Comparison of ENCODE assay signal across 1 cellular context in genomic region chr14:53888535-53889386, GRCh38.
TF ChIP-seq lines count a peak whose summit lies in the region.

No MANE protein-coding gene starts in this region.

TF ChIP-seq in GM23338, 12 proteins besides CTCF, POLR2A, EP300 and RAD21:
- TF ChIP-seq, protein P1, sequence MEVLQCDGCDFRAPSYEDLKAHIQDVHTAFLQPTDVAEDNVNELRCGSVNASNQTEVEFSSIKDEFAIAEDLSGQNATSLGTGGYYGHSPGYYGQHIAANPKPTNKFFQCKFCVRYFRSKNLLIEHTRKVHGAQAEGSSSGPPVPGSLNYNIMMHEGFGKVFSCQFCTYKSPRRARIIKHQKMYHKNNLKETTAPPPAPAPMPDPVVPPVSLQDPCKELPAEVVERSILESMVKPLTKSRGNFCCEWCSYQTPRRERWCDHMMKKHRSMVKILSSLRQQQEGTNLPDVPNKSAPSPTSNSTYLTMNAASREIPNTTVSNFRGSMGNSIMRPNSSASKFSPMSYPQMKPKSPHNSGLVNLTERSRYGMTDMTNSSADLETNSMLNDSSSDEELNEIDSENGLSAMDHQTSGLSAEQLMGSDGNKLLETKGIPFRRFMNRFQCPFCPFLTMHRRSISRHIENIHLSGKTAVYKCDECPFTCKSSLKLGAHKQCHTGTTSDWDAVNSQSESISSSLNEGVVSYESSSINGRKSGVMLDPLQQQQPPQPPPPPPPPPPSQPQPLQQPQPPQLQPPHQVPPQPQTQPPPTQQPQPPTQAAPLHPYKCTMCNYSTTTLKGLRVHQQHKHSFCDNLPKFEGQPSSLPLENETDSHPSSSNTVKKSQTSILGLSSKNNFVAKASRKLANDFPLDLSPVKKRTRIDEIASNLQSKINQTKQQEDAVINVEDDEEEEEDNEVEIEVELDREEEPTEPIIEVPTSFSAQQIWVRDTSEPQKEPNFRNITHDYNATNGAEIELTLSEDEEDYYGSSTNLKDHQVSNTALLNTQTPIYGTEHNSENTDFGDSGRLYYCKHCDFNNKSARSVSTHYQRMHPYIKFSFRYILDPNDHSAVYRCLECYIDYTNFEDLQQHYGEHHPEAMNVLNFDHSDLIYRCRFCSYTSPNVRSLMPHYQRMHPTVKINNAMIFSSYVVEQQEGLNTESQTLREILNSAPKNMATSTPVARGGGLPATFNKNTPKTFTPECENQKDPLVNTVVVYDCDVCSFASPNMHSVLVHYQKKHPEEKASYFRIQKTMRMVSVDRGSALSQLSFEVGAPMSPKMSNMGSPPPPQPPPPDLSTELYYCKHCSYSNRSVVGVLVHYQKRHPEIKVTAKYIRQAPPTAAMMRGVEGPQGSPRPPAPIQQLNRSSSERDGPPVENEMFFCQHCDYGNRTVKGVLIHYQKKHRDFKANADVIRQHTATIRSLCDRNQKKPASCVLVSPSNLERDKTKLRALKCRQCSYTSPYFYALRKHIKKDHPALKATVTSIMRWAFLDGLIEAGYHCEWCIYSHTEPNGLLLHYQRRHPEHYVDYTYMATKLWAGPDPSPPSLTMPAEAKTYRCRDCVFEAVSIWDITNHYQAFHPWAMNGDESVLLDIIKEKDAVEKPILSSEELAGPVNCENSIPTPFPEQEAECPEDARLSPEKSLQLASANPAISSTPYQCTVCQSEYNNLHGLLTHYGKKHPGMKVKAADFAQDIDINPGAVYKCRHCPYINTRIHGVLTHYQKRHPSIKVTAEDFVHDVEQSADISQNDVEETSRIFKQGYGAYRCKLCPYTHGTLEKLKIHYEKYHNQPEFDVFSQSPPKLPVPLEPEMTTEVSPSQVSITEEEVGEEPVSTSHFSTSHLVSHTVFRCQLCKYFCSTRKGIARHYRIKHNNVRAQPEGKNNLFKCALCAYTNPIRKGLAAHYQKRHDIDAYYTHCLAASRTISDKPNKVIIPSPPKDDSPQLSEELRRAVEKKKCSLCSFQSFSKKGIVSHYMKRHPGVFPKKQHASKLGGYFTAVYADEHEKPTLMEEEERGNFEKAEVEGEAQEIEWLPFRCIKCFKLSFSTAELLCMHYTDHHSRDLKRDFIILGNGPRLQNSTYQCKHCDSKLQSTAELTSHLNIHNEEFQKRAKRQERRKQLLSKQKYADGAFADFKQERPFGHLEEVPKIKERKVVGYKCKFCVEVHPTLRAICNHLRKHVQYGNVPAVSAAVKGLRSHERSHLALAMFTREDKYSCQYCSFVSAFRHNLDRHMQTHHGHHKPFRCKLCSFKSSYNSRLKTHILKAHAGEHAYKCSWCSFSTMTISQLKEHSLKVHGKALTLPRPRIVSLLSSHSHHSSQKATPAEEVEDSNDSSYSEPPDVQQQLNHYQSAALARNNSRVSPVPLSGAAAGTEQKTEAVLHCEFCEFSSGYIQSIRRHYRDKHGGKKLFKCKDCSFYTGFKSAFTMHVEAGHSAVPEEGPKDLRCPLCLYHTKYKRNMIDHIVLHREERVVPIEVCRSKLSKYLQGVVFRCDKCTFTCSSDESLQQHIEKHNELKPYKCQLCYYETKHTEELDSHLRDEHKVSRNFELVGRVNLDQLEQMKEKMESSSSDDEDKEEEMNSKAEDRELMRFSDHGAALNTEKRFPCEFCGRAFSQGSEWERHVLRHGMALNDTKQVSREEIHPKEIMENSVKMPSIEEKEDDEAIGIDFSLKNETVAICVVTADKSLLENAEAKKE (CRISPR knock-in tag; IDR thresholded peaks at IDR 0.05), result no peak
- TF ChIP-seq EZH2 (IDR thresholded peaks at IDR 0.05; ENCODE audit: low read depth, unreplicated experiment) (no peak), POLR2AphosphoS5 (IDR thresholded peaks at IDR 0.05; ENCODE audit: low read depth) (no peak), JUNB (IDR thresholded peaks at IDR 0.05; ENCODE audit: unreplicated experiment) (no peak), CREB1 (CRISPR knock-in tag; IDR thresholded peaks at IDR 0.05; ENCODE audit: low read depth) (no peak), ETS1 (IDR thresholded peaks at IDR 0.05) (no peak), REST (IDR thresholded peaks at IDR 0.05; ENCODE audit: unreplicated experiment) (no peak), STAT1 (IDR thresholded peaks at IDR 0.05; ENCODE audit: unreplicated experiment) (no peak), ZNF331 (CRISPR knock-in tag; IDR thresholded peaks at IDR 0.05; ENCODE audit: low read depth) (no peak), NANOG (IDR thresholded peaks at IDR 0.05; ENCODE audit: borderline replicate concordance) (no peak)
